Comparison of ENCODE assay signal across 16 cellular contexts in the genomic region with DNA sequence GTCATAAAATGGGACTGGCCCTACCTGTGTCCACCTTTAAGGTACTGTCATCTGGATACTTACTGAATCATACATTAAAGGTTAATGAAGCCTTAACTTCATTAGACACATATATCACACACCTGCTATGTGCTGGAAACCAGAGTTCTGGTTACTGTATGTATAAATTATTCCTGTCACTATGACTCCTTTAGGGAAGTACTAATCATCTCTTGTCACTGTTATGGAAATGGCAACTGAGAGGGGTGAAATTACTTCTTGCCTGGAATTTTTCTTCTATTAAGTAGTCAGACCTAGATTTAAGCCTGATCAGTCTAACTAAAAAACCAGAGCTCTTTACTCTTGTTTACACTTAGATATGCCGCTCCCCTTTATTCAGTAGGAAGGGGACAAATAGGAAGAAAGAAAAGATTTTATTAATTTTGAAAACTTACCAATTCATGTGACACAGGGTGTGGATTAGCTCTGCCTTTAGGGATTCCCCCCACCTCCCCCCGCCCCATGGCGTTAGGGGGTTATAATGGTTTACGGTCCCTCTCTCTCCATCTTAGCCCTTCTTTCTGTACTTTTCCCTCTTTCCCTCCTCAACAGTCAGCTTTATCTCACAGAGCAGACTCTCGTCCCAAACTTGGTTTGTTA.
A peak's percentile ranks its signal among the peaks of the same experiment; 100 is the strongest.
DNase-seq lines count a peak whose midpoint lies in the region; ATAC-seq, FAIRE-seq and TF ChIP-seq lines count a peak whose summit lies in the region.
"Had no signal": no experiment of that assay in that cellular context is flagged by ENCODE, and none has a peak within 500 bp of the region (broad histone marks: within the 10 kb centered on the region; RNA-seq: fewer than 3 reads in every experiment).

No MANE protein-coding gene starts in this region.

- no peak for TF ChIP-seq POLR2A in vagina (IDR thresholded peaks at IDR 0.05)

- no peaks in the 10 kb centered on the region for H3K27me3 Mint-ChIP-seq in CD4-positive, alpha-beta memory T cell

- peaks cover 4 to 11% of the 10 kb centered on the region in 2 donors for H3K36me3 ChIP-seq in kidney (ENCODE audit: control insufficient read depth in 1 of 2, insufficient read depth in 2 of 2, low read length in 2 of 2)
- H3K36me3 ChIP-seq in psoas muscle (ENCODE audit: insufficient read depth in 1 of 2, low read depth in 1 of 2) = peaks cover 3 to 29% of the 10 kb centered on the region in 2 donors
- H3K36me3 ChIP-seq in vagina = peaks cover 0 to 34% of the 10 kb centered on the region in 2 donors
- H3K36me3 ChIP-seq in CD4-positive, alpha-beta memory T cell (ENCODE audit: insufficient read depth, low read length) = peaks cover 35% of the 10 kb centered on the region

- no peak overlapping the region for H3K27ac Mint-ChIP-seq in CD4-positive, alpha-beta memory T cell

- peak overlapping the region in 1 of 2 donors; percentile 37 for H3K9ac ChIP-seq in kidney (ENCODE audit: low read length in 2 of 2)
- H3K9ac ChIP-seq: KMS-11 had no signal

- no peak overlapping the region for H3K4me3 Mint-ChIP-seq in CD4-positive, alpha-beta memory T cell

- H3K4me1 Mint-ChIP-seq in CD4-positive, alpha-beta memory T cell = peaks cover 32 to 44% (median 44%) of the 10 kb centered on the region in 4 donors

- TF ChIP-seq CTCF in kidney (IDR thresholded peaks at IDR 0.05; ENCODE audit: borderline replicate concordance, extremely low read depth, insufficient read depth) = no peak
- TF ChIP-seq CTCF in psoas muscle (IDR thresholded peaks at IDR 0.05) = no peak
- no peak for TF ChIP-seq CTCF in vagina (IDR thresholded peaks at IDR 0.05)

- H3K36me3 Mint-ChIP-seq in CD4-positive, alpha-beta memory T cell = peaks cover 46 to 63% of the 10 kb centered on the region in 2 donors

- FAIRE-seq in kidney (lab: Jason Lieb, UNC) = no peak
- FAIRE-seq: GM12892 had no signal

- no peaks in the 10 kb centered on the region for H3K4me1 ChIP-seq in kidney (ENCODE audit: control insufficient read depth in 1 of 2, insufficient read depth in 1 of 2, low read depth in 1 of 2, low read length in 2 of 2)
- H3K4me1 ChIP-seq in psoas muscle = peaks cover 58% of the 10 kb centered on the region
- peaks cover 59% of the 10 kb centered on the region for H3K4me1 ChIP-seq in vagina
- peaks cover 26% of the 10 kb centered on the region for H3K4me1 ChIP-seq in CD4-positive, alpha-beta memory T cell (ENCODE audit: insufficient read depth, low read length)

- ATAC-seq in Right ventricle myocardium superior (ENCODE audit: poor library complexity) = no peak
- no peak for ATAC-seq in Right ventricle myocardium inferior
- ATAC-seq in psoas muscle = peak; percentile 44 to 73 (median 70)
- no peak for ATAC-seq in HG03460 (IDR thresholded peaks at IDR 0.05; ENCODE audit: unreplicated experiment)
- no peak for ATAC-seq in GM21526 (IDR thresholded peaks at IDR 0.05; ENCODE audit: low FRiP score, unreplicated experiment)

- WGBS in psoas muscle, 3 donors = 25 to 34% (median 31%) methylated on average over 5 of the region's 5 CpGs

- POLR2A ChIA-PET in CD4-positive, alpha-beta memory T cell (lab: Charles Lee; ENCODE audit: partially characterized antibody) = interaction anchor here (1.5 kb wide), 1 partner anchor 17 kb away, joined by 4 read pairs; no protein-coding TSS in a partner anchor

- H3K27ac ChIP-seq in kidney (ENCODE audit: low read depth in 2 of 2, low read length in 2 of 2) (peak overlapping the region; percentile 44 to 61), psoas muscle (peak overlapping the region; percentile 78), vagina (peak overlapping the region; percentile 83)
- H3K27ac ChIP-seq in CD4-positive, alpha-beta memory T cell (ENCODE audit: low read depth, low read length) = no peak overlapping the region
- H3K27ac ChIP-seq: KMS-11 had no signal

- H3K4me3 ChIP-seq in kidney (ENCODE audit: low read length in 2 of 2) = no peak overlapping the region
- H3K4me3 ChIP-seq in psoas muscle = peak overlapping the region; percentile 47
- H3K4me3 ChIP-seq in vagina = peak overlapping the region in 1 of 2 donors; percentile 22
- no peak overlapping the region for H3K4me3 ChIP-seq in CD4-positive, alpha-beta memory T cell (ENCODE audit: low read length in 2 of 2)

- peak; percentile 48 for DNase-seq in Right ventricle myocardium superior
- no peak for DNase-seq in Right ventricle myocardium inferior (ENCODE audit: missing footprints)
- DNase-seq in kidney = no peak
- DNase-seq in psoas muscle = peak in 1 of 2 donors; percentile 61
- DNase-seq in vagina (ENCODE audit: extremely low spot score in 2 of 2) = no peak
- no peak for DNase-seq in CD4-positive, alpha-beta memory T cell
- DNase-seq: activated CD4-positive, alpha-beta T cell treated with anti-CD3 and anti-CD28 coated beads for 1 hour; activated gamma-delta T cell treated with Interleukin-2 at 50 U/mL for 16 hours; dermis blood vessel endothelial cell; midbrain; NCI-H187; SW 1271 had no signal

- H3K9me3 Mint-ChIP-seq in CD4-positive, alpha-beta memory T cell = no peaks in the 10 kb centered on the region

- no peaks in the 10 kb centered on the region for H3K9me3 ChIP-seq in kidney (ENCODE audit: control insufficient read depth in 1 of 2, low read length in 2 of 2)
- no peaks in the 10 kb centered on the region for H3K9me3 ChIP-seq in psoas muscle
- no peaks in the 10 kb centered on the region for H3K9me3 ChIP-seq in vagina
- no peaks in the 10 kb centered on the region for H3K9me3 ChIP-seq in CD4-positive, alpha-beta memory T cell (ENCODE audit: control insufficient read depth in 1 of 2, low read length in 2 of 2)

- intact Hi-C loops in Right ventricle myocardium superior (cut with DNase I) = no loop called here
- intact Hi-C loops in Right ventricle myocardium inferior (cut with DNase I) = loop anchor here (2.0 kb wide), 1 partner anchor 17 kb away; no protein-coding TSS in a partner anchor
- intact Hi-C loops in kidney (cut with DNase I) = no loop called here
- intact Hi-C loops in psoas muscle (cut with DNase I) = no loop called here
- intact Hi-C loops in vagina (cut with DNase I) = no loop called here
- intact Hi-C loops in CD4-positive, alpha-beta memory T cell (cut with micrococcal nuclease) = no loop called here

- CTCF ChIA-PET in CD4-positive, alpha-beta memory T cell (lab: Charles Lee; ENCODE audit: partially characterized antibody) = interaction anchor here (1.4 kb wide), 1 partner anchor 24 kb away, joined by 3 read pairs; no protein-coding TSS in a partner anchor

- H3K27me3 ChIP-seq in psoas muscle (ENCODE audit: insufficient read depth in 3 of 3, low read length in 2 of 3) (no peaks in the 10 kb centered on the region), vagina (no peaks in the 10 kb centered on the region)
- H3K27me3 ChIP-seq in CD4-positive, alpha-beta memory T cell (ENCODE audit: insufficient read depth, low read length) = no peaks in the 10 kb centered on the region

Comparison
In these comparisons a context has a peak if more than half of its experiments do, and no peak if none do; other contexts are left out.
1. ATAC-seq: peak in psoas muscle (4 of 4); none in Right ventricle myocardium superior (single experiment), Right ventricle myocardium inferior (single experiment), HG03460 (single experiment) and GM21526 (single experiment).